8 cellular contexts compared by ENCODE assay signal in genomic region chr7:146115665-146116451, GRCh38. TPM values are rescaled to one million over a fixed set of nuclear protein-coding genes. Genes with fewer than 3 reads are reported as not detected.
DNase-seq lines count a peak whose midpoint lies in the region; ATAC-seq, FAIRE-seq and TF ChIP-seq lines count a peak whose summit lies in the region.

No MANE protein-coding gene starts in this region.

- H3K9ac ChIP-seq in adipocyte (ENCODE audit: low read length), result no peak overlapping the region

- no peak for ATAC-seq in GM21390 (IDR thresholded peaks at IDR 0.05; ENCODE audit: unreplicated experiment)

- no peak for FAIRE-seq in RCC 7860 (lab: Jason Lieb, UNC)

- H3K9me3 ChIP-seq in adipocyte (ENCODE audit: control insufficient read depth, low read length), result no peaks in the 10 kb centered on the region

- peak overlapping the region; percentile 84 for H3K4me3 Mint-ChIP-seq in osteocyte (ENCODE audit: unreplicated experiment)

- no peaks in the 10 kb centered on the region for H3K9me3 Mint-ChIP-seq in osteocyte (ENCODE audit: unreplicated experiment)

- intact Hi-C loops in cardiac septum (cut with DNase I), result no loop called here

- H3K36me3 Mint-ChIP-seq in osteocyte (ENCODE audit: unreplicated experiment), result no peaks in the 10 kb centered on the region

- H3K27me3 Mint-ChIP-seq in osteocyte (ENCODE audit: unreplicated experiment), result peaks cover 17% of the 10 kb centered on the region

- peaks cover 7% of the 10 kb centered on the region for H3K4me1 ChIP-seq in adipocyte (ENCODE audit: control insufficient read depth, insufficient read depth, low read length)

- no peaks in the 10 kb centered on the region for H3K36me3 ChIP-seq in adipocyte (ENCODE audit: control insufficient read depth, insufficient read depth, low read length, severe bottlenecking)

- H3K4me3 ChIP-seq in adipocyte (ENCODE audit: low read length), result peak overlapping the region; percentile 80

- TF ChIP-seq CTCF in GM20000 (IDR thresholded peaks at IDR 0.05; ENCODE audit: extremely low read depth, missing control alignments) (no peak), osteocyte (IDR thresholded peaks at IDR 0.05) (no peak)

- H3K4me1 Mint-ChIP-seq in osteocyte (ENCODE audit: unreplicated experiment), result peaks cover 14% of the 10 kb centered on the region

- no peak overlapping the region for H3K27ac Mint-ChIP-seq in osteocyte (ENCODE audit: unreplicated experiment)

- H3K27me3 ChIP-seq in adipocyte (replicated peaks; ENCODE audit: control insufficient read depth, insufficient read depth, low read length), result peaks cover 28% of the 10 kb centered on the region

- peak; percentile 39 for DNase-seq in AG08396 (ENCODE audit: low spot score)
- DNase-seq in GM20000 (ENCODE audit: low spot score), result peak; percentile 47
- peak; percentile 66 for DNase-seq in NCI-H345 treated with DMSO at 0.1 percent for 48 hours (lab: John Stamatoyannopoulos, UW; ENCODE audit: unreplicated experiment)
- peak; percentile 83 for DNase-seq in adipocyte (ENCODE audit: low read depth)
- DNase-seq in cardiac septum (ENCODE audit: low spot score), result peak; percentile 79
- peak; percentile 87 for DNase-seq in osteocyte (ENCODE audit: extremely low spot score, unreplicated experiment)
- DNase-seq in RCC 7860 (ENCODE audit: low spot score), result no peak

RNA-seq across cellular contexts. Expression of gene CNTNAP2, which starts 0.7 kb away (rescaled TPM):
- total RNA-seq in cardiac septum, result 0.22 TPM
- 0.76 and 1.4 TPM in 2 replicates for total RNA-seq in osteocyte
